Comparison of ENCODE assay signal across 12 cellular contexts in the genomic region with DNA sequence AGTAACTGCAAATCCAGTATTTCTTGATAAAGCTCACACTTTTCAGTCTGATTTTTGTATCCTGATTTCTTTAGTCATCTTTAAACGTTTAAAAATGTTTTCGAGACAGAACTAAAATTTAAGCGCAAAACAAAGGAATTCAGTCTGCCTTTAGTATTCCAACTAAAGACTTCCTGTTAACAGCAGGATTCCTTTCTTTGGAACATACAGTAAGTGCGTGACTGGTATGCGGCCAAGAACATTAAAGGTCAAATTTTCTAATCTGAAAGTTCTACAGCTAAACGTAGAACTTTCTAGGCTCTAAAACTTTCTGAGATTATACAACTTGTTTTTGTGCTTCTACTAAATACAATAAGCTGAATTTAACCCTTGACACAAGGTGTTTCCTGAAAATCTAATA. TPM values are rescaled to one million over a fixed set of nuclear protein-coding genes. Genes with fewer than 3 reads are reported as not detected.
DNase-seq lines count a peak whose midpoint lies in the region; ATAC-seq and TF ChIP-seq lines count a peak whose summit lies in the region.
"Had no signal": no experiment of that assay in that cellular context is flagged by ENCODE, and none has a peak within 500 bp of the region (broad histone marks: within the 10 kb centered on the region; RNA-seq: fewer than 3 reads in every experiment).

No MANE protein-coding gene starts in this region.

- ATAC-seq in WTC11 (peak; percentile 82), foreskin keratinocyte (no peak), GM21528 (IDR thresholded peaks at IDR 0.05; ENCODE audit: low FRiP score, unreplicated experiment) (no peak)

- H3K4me1 Mint-ChIP-seq in WTC11 (peaks cover 59% of the 10 kb centered on the region), nephron (peaks cover 34% of the 10 kb centered on the region)

- DNase-seq in AG08395 (ENCODE audit: low spot score) (peak; percentile 48), WTC11 (ENCODE audit: low spot score) (no peak), fibroblast of villous mesenchyme (ENCODE audit: low read depth) (peak; percentile 72), NCI-H1105 (lab: John Stamatoyannopoulos, UW) (no peak), OCI-M2 (lab: John Stamatoyannopoulos, UW; ENCODE audit: unreplicated experiment) (no peak), foreskin keratinocyte (no peak)
- DNase-seq: H7, T-helper 9 cell had no signal

- TF ChIP-seq CTCF in WTC11 (IDR thresholded peaks at IDR 0.05) (no peak), fibroblast of villous mesenchyme (IDR thresholded peaks at IDR 0.05; ENCODE audit: insufficient read depth, low read depth, low read length) (no peak), nephron (IDR thresholded peaks at IDR 0.05; ENCODE audit: unreplicated experiment in 3 of 3) (no peak), foreskin keratinocyte (conservative IDR thresholded peaks at IDR 0.05) (no peak)

- CTCF ChIA-PET in WTC11 (lab: Charles Lee): interaction anchor here (0.6 kb wide), 2 partner anchors 116 to 136 kb away, joined by 3 read pairs; no protein-coding TSS in a partner anchor

- H3K4me1 ChIP-seq in foreskin keratinocyte: peaks cover 8% of the 10 kb centered on the region
- H3K4me1 ChIP-seq: BLaER1 had no signal

- POLR2A ChIA-PET in WTC11 (lab: Charles Lee): no interaction called here

- H3K4me3 ChIP-seq in fibroblast of villous mesenchyme (ENCODE audit: low read depth, low read length): no peak overlapping the region
- H3K4me3 ChIP-seq: BLaER1 had no signal

- no peak overlapping the region for H3K27ac ChIP-seq in foreskin keratinocyte
- H3K27ac ChIP-seq: BLaER1, HL-60 had no signal

- H3K4me3 Mint-ChIP-seq in WTC11 (peak overlapping the region; percentile 59), nephron (peak overlapping the region in 1 of 3 experiments; percentile 52)

- peaks cover 32% of the 10 kb centered on the region for H3K36me3 Mint-ChIP-seq in WTC11
- H3K36me3 Mint-ChIP-seq in nephron (ENCODE audit: low read depth): peaks cover 49% of the 10 kb centered on the region

- H3K9me3 Mint-ChIP-seq in WTC11 (peaks cover 4% of the 10 kb centered on the region), nephron (no peaks in the 10 kb centered on the region)

- H3K27me3 Mint-ChIP-seq in WTC11 (ENCODE audit: low read depth) (no peaks in the 10 kb centered on the region), nephron (ENCODE audit: low read depth) (no peaks in the 10 kb centered on the region)

- H3K27ac Mint-ChIP-seq in WTC11 (peak overlapping the region; percentile 94), nephron (peak overlapping the region; percentile 88 to 97 (median 89))

- H3K27me3 ChIP-seq in foreskin keratinocyte: no peaks in the 10 kb centered on the region
- H3K27me3 ChIP-seq: BLaER1 had no signal

TF ChIP-seq in WTC11, 78 proteins besides CTCF, POLR2A, EP300 and RAD21:
- TF ChIP-seq, protein P1, sequence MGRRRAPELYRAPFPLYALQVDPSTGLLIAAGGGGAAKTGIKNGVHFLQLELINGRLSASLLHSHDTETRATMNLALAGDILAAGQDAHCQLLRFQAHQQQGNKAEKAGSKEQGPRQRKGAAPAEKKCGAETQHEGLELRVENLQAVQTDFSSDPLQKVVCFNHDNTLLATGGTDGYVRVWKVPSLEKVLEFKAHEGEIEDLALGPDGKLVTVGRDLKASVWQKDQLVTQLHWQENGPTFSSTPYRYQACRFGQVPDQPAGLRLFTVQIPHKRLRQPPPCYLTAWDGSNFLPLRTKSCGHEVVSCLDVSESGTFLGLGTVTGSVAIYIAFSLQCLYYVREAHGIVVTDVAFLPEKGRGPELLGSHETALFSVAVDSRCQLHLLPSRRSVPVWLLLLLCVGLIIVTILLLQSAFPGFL (CRISPR knock-in tag; IDR thresholded peaks at IDR 0.05; ENCODE audit: borderline replicate concordance): no peak
- TF ChIP-seq ZNF671 (CRISPR knock-in tag; IDR thresholded peaks at IDR 0.05): no peak
- TF ChIP-seq NR3C1 (CRISPR knock-in tag; conservative IDR thresholded peaks at IDR 0.05; ENCODE audit: low read depth): no peak
- TF ChIP-seq, protein P2, sequence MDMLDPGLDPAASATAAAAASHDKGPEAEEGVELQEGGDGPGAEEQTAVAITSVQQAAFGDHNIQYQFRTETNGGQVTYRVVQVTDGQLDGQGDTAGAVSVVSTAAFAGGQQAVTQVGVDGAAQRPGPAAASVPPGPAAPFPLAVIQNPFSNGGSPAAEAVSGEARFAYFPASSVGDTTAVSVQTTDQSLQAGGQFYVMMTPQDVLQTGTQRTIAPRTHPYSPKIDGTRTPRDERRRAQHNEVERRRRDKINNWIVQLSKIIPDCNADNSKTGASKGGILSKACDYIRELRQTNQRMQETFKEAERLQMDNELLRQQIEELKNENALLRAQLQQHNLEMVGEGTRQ (CRISPR knock-in tag; IDR thresholded peaks at IDR 0.05): no peak
- no peak for TF ChIP-seq NFE2L1 (CRISPR knock-in tag; IDR thresholded peaks at IDR 0.05)
- TF ChIP-seq ZNF219 (CRISPR knock-in tag; IDR thresholded peaks at IDR 0.05; ENCODE audit: borderline replicate concordance): no peak
- no peak for TF ChIP-seq SOX15 (CRISPR knock-in tag; IDR thresholded peaks at IDR 0.05)

RNA-seq across cellular contexts. Expression of a gene that starts 9.9 kb away (rescaled TPM):
- 59.9 to 64.1 TPM (median 61.0 TPM) in 3 replicates for total RNA-seq in WTC11 (2021)
- 33.8 and 53.5 TPM in 2 replicates for total RNA-seq in fibroblast of villous mesenchyme
- 32.7 and 37.3 TPM in 2 replicates for total RNA-seq in foreskin keratinocyte
- polyA plus RNA-seq in foreskin keratinocyte: 15.1 and 19.2 TPM in 2 replicates

Comparison
In these comparisons a context has a peak if more than half of its experiments do, and no peak if none do; other contexts are left out.
1. DNase-seq: peak in AG08395 (single experiment) and fibroblast of villous mesenchyme (single experiment); none in WTC11 (single experiment), NCI-H1105 (single experiment), OCI-M2 (single experiment) and foreskin keratinocyte (0 of 2).